11 cellular contexts compared by ENCODE assay signal in genomic region chr5:122874179-122874875, GRCh38.
"Had no signal": no experiment of that assay in that cellular context is flagged by ENCODE, and none has a peak within 500 bp of the region (broad histone marks: within the 10 kb centered on the region; RNA-seq: fewer than 3 reads in every experiment).

No MANE protein-coding gene starts in this region.

- DNase-seq: activated effector memory CD4-positive, alpha-beta T cell treated with Interleukin-2 at 50 U/mL for 16 hours; amygdala; dorsolateral prefrontal cortex; hypothalamus; left cardiac atrium had no signal

- H3K9ac ChIP-seq: neural progenitor cell, parathyroid adenoma had no signal

- ATAC-seq: left cardiac atrium had no signal

- H3K27ac ChIP-seq: dorsolateral prefrontal cortex, neural progenitor cell, parathyroid adenoma, vagina had no signal

- H3K27me3 ChIP-seq: dorsolateral prefrontal cortex, neural progenitor cell, vagina had no signal

- H3K4me3 ChIP-seq: dorsolateral prefrontal cortex, neural progenitor cell, vagina had no signal

- H3K9me3 ChIP-seq: vagina had no signal

- H3K4me3 Mint-ChIP-seq: activated naive CD4-positive, alpha-beta T cell treated with anti-CD3 and anti-CD28 coated beads, Interleukin-2, amount 50 U/mL, for 24 hours; brain; mesothelial cell of epicardium; neural progenitor cell had no signal

- H3K9me3 Mint-ChIP-seq: activated naive CD4-positive, alpha-beta T cell treated with anti-CD3 and anti-CD28 coated beads, Interleukin-2, amount 50 U/mL, for 24 hours; brain; mesothelial cell of epicardium; neural progenitor cell had no signal

- H3K4me1 Mint-ChIP-seq: activated naive CD4-positive, alpha-beta T cell treated with anti-CD3 and anti-CD28 coated beads, Interleukin-2, amount 50 U/mL, for 24 hours had no signal

- H3K36me3 ChIP-seq: neural progenitor cell, vagina had no signal

- H3K27me3 Mint-ChIP-seq: activated naive CD4-positive, alpha-beta T cell treated with anti-CD3 and anti-CD28 coated beads, Interleukin-2, amount 50 U/mL, for 24 hours; brain had no signal

- H3K4me2 ChIP-seq: neural progenitor cell had no signal

- H3K27ac Mint-ChIP-seq: activated naive CD4-positive, alpha-beta T cell treated with anti-CD3 and anti-CD28 coated beads, Interleukin-2, amount 50 U/mL, for 24 hours; brain; mesothelial cell of epicardium; neural progenitor cell had no signal

- H3K36me3 Mint-ChIP-seq: activated naive CD4-positive, alpha-beta T cell treated with anti-CD3 and anti-CD28 coated beads, Interleukin-2, amount 50 U/mL, for 24 hours; brain had no signal

- H3K4me1 ChIP-seq: parathyroid adenoma had no signal
